7 cellular contexts compared by ENCODE assay signal in the genomic region with DNA sequence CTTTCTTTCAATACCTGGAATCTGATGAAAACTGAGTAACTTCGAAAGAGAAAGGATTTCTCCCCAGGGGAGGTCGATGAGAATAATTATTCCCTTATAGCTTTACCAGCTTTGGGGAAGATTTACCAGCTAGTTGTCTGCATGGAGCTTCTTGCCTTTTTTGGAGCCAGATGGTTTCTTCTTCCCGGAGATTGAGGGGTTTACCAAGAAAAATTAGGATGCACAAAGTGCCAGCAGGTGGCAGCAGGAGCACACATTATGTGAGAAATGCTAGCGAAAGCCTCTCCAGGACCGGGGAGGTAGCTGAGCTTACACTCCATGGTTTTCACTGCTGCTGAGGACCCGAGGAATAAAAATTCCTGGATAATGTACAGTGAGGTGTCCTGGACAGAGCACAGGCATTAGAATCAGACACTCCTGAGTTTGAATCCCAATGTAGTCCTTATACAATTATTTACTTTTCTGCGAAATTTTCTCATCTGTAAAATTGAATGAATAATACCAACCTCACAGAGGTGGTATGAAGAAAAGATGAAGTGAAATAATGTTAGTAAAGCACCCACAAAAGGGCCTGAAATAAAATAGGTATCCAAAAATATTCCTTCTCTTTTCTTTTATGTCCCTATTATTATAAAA. TPM values are rescaled to one million over a fixed set of nuclear protein-coding genes. Genes with fewer than 3 reads are reported as not detected.
DNase-seq lines count a peak whose midpoint lies in the region; ATAC-seq, FAIRE-seq and TF ChIP-seq lines count a peak whose summit lies in the region.

No MANE protein-coding gene starts in this region.

- ATAC-seq in K562 (peak; percentile 89), HG03108 (IDR thresholded peaks at IDR 0.05; ENCODE audit: unreplicated experiment) (no peak)

- peak; percentile 89 to 91 for TF ChIP-seq RAD21 in K562 (CRISPR knock-in tag; conservative IDR thresholded peaks at IDR 0.05 in 1 of 2, IDR thresholded peaks at IDR 0.05 in 1 of 2)

- BruUV-seq in K562 (replicated peaks; lab: Mats Ljungman, UMichigan) = no TSS peak

- in situ Hi-C loops in K562 (cut with MboI) = loop anchor here (25.0 kb wide), 1 partner anchor 856 kb away; no protein-coding TSS in a partner anchor

- TF ChIP-seq POLR2A in K562 (conservative IDR thresholded peaks at IDR 0.05) = no peak

- no peaks in the 10 kb centered on the region; a peak in 1 of 5 replicates for H3K4me1 ChIP-seq in K562 (replicated peaks in 1 of 2; ENCODE audit: control insufficient read depth in 2 of 2, insufficient read depth in 2 of 2, low read length in 2 of 2)
- H3K4me1 ChIP-seq in small intestine (ENCODE audit: control insufficient read depth in 2 of 2, insufficient read depth in 1 of 2, low read depth in 1 of 2, low read length in 1 of 2) = no peaks in the 10 kb centered on the region

- TF ChIP-seq EP300 in K562 (IDR thresholded peaks at IDR 0.05; ENCODE audit: low read length) = no peak

- POLR2A ChIA-PET in K562 (lab: Yijun Ruan, JAX) = interaction anchor here (1.0 to 1.5 kb wide), 4 partner anchors 11 to 23 kb away, joined by 3 to 5 read pairs (median 3); no protein-coding TSS in a partner anchor

- 7% methylated on average over 7 of the region's 7 CpGs for WGBS in K562 (ENCODE audit: insufficient coverage, low coverage, missing lambda C conversion rate)
- WGBS in small intestine, 3 donors = 13 to 15% (median 14%) methylated on average over 7 of the region's 7 CpGs

- no peak overlapping the region for H3K4me2 ChIP-seq in K562 (ENCODE audit: insufficient read depth, low read length)

- TF ChIP-seq CTCF in K562 (IDR thresholded peaks at IDR 0.05 in 2 of 3, conservative IDR thresholded peaks at IDR 0.05 in 1 of 3; ENCODE audit: insufficient read depth in 2 of 3, low read depth in 1 of 3, low read length in 3 of 3) = peak; percentile 74 to 90 (median 77)

- H3K9me1 ChIP-seq in K562 (ENCODE audit: control insufficient read depth, insufficient read depth, low read length) = no peaks in the 10 kb centered on the region

- H4K20me1 ChIP-seq in K562 (replicated peaks; ENCODE audit: control insufficient read depth, insufficient read depth, low read length) = 0 out of 2 replicates have a peak, but pooled peaks cover 3% of the 10 kb centered on the region

- H3K4me3 ChIP-seq in K562 = no peak overlapping the region
- no peak overlapping the region for H3K4me3 ChIP-seq in small intestine (ENCODE audit: low read depth in 1 of 2, low read length in 2 of 2)

- CTCF ChIA-PET in K562 (lab: Yijun Ruan, JAX; ENCODE audit: low intra/inter-chr PET ratio) = interaction anchor here (0.6 to 2.9 kb wide), 10 partner anchors 42 to 1918 kb away, joined by 3 to 15 read pairs (median 4); no protein-coding TSS in a partner anchor

- no peaks in the 10 kb centered on the region for H3K36me3 ChIP-seq in K562 (ENCODE audit: control insufficient read depth, insufficient read depth, low read length)
- H3K36me3 ChIP-seq in small intestine (ENCODE audit: control insufficient read depth in 2 of 2, insufficient read depth in 2 of 2, low read length in 2 of 2) = peaks cover 0 to 1% of the 10 kb centered on the region in 2 donors

- intact Hi-C loops in K562 (cut with micrococcal nuclease) = loop anchor here (1.0 to 10.0 kb wide), 4 partner anchors 44 to 563 kb away; no protein-coding TSS in a partner anchor

- H3K27me3 ChIP-seq in K562 (ENCODE audit: control insufficient read depth in 2 of 2, insufficient read depth in 2 of 2, low read length in 2 of 2) = no peaks in the 10 kb centered on the region; a peak in 1 of 5 replicates
- H3K27me3 ChIP-seq in small intestine (ENCODE audit: control insufficient read depth in 2 of 2, insufficient read depth in 2 of 2, low read length in 2 of 2) = no peaks in the 10 kb centered on the region

- H3K27ac ChIP-seq in K562 (ENCODE audit: extremely low read depth, low read depth, low read length) (no peak overlapping the region), small intestine (ENCODE audit: low read depth in 1 of 2, low read length in 1 of 2) (no peak overlapping the region)

- no peaks in the 10 kb centered on the region for H3K9me3 ChIP-seq in K562 (replicated peaks; ENCODE audit: control insufficient read depth, insufficient read depth, low read depth, low read length)
- no peaks in the 10 kb centered on the region for H3K9me3 ChIP-seq in small intestine (ENCODE audit: control insufficient read depth, low read depth)

- DNase-seq in GM19238 (ENCODE audit: insufficient read length, low spot score) (peak; percentile 10), NCI-H2029 (lab: John Stamatoyannopoulos, UW) (peak; percentile 87), T-helper 9 cell (peak; percentile 71), K562 (ENCODE audit: extremely low read depth in 1 of 4, low spot score in 3 of 4) (peak; percentile 58 to 87 (median 66)), iPS DF 4.7 (ENCODE audit: extremely low read depth, low spot score) (peak; percentile 62), small intestine (peak; percentile 83)

- H2AFZ ChIP-seq in K562 (ENCODE audit: low read depth, low read length) = no peak overlapping the region

- H3K79me2 ChIP-seq in K562 (ENCODE audit: control insufficient read depth, insufficient read depth, low read length) = no peaks in the 10 kb centered on the region

- no peak overlapping the region for H3K9ac ChIP-seq in K562 (ENCODE audit: insufficient read depth in 1 of 2, low read depth in 2 of 2, low read length in 2 of 2)

- FAIRE-seq in K562 (lab: Jason Lieb, UNC) (peak; percentile 94), small intestine (lab: Jason Lieb, UNC) (no peak)

TF ChIP-seq in K562, 482 proteins besides CTCF, POLR2A, EP300 and RAD21 (continues in another document):
- TF ChIP-seq DDX20 (tag; IDR thresholded peaks at IDR 0.05; ENCODE audit: low read depth) = no peak
- TF ChIP-seq, protein P1, sequence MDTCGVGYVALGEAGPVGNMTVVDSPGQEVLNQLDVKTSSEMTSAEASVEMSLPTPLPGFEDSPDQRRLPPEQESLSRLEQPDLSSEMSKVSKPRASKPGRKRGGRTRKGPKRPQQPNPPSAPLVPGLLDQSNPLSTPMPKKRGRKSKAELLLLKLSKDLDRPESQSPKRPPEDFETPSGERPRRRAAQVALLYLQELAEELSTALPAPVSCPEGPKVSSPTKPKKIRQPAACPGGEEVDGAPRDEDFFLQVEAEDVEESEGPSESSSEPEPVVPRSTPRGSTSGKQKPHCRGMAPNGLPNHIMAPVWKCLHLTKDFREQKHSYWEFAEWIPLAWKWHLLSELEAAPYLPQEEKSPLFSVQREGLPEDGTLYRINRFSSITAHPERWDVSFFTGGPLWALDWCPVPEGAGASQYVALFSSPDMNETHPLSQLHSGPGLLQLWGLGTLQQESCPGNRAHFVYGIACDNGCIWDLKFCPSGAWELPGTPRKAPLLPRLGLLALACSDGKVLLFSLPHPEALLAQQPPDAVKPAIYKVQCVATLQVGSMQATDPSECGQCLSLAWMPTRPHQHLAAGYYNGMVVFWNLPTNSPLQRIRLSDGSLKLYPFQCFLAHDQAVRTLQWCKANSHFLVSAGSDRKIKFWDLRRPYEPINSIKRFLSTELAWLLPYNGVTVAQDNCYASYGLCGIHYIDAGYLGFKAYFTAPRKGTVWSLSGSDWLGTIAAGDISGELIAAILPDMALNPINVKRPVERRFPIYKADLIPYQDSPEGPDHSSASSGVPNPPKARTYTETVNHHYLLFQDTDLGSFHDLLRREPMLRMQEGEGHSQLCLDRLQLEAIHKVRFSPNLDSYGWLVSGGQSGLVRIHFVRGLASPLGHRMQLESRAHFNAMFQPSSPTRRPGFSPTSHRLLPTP (IDR thresholded peaks at IDR 0.05; ENCODE audit: borderline replicate concordance, extremely low read depth, insufficient read length) = no peak
- TF ChIP-seq GABPA (tag; conservative IDR thresholded peaks at IDR 0.05; ENCODE audit: low read depth) = no peak
- TF ChIP-seq, protein P2, sequence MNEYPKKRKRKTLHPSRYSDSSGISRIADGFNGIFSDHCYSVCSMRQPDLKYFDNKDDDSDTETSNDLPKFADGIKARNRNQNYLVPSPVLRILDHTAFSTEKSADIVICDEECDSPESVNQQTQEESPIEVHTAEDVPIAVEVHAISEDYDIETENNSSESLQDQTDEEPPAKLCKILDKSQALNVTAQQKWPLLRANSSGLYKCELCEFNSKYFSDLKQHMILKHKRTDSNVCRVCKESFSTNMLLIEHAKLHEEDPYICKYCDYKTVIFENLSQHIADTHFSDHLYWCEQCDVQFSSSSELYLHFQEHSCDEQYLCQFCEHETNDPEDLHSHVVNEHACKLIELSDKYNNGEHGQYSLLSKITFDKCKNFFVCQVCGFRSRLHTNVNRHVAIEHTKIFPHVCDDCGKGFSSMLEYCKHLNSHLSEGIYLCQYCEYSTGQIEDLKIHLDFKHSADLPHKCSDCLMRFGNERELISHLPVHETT (CRISPR knock-in tag; conservative IDR thresholded peaks at IDR 0.05 in 1 of 2, IDR thresholded peaks at IDR 0.05 in 1 of 2) = no peak
- peak; percentile 59; the same call in 1 of the 2 replicates for TF ChIP-seq CC2D1A (IDR thresholded peaks at IDR 0.05)
- no peak for TF ChIP-seq RUNX1 (IDR thresholded peaks at IDR 0.05; ENCODE audit: low read depth)
- no peak for TF ChIP-seq ILK (tag; IDR thresholded peaks at IDR 0.05; ENCODE audit: borderline replicate concordance, low read depth)
- no peak for TF ChIP-seq ZNF785 (CRISPR knock-in tag; IDR thresholded peaks at IDR 0.05)
- 0 out of 2 replicates have a peak, but pooled peaks have one; percentile 39 for TF ChIP-seq ARID2 (IDR thresholded peaks at IDR 0.05)
- no peak for TF ChIP-seq MYNN (IDR thresholded peaks at IDR 0.05)
- TF ChIP-seq MYNN (CRISPR knock-in tag; IDR thresholded peaks at IDR 0.05) = no peak

RNA-seq across cellular contexts. Expression of a gene that starts 46.0 kb away (rescaled TPM):
- not detected in 2 replicates for total RNA-seq in K562 (2011; cell fraction: chromatin; rRNA removed; ENCODE audit: low replicate concordance)
- not detected in 2 replicates for total RNA-seq in K562 (2011; cell fraction: nucleolus; rRNA removed)
- not detected in 2 replicates for total RNA-seq in K562 (2011; cell fraction: nucleoplasm; rRNA removed)
- not detected in 2 replicates for total RNA-seq in K562 (2014; rRNA removed)
- not detected in 2 replicates for total RNA-seq in K562 (2014; rRNA removed; fragmentation: Illumina TruSeq; extraction: Trizol)
- total RNA-seq in K562 (2015; rRNA removed; fragmentation: Illumina TruSeq; extraction: Trizol) = not detected in 2 replicates
- 0.11 and 0.20 TPM in 2 replicates for total RNA-seq in K562 (2021)
- polyA plus RNA-seq in K562 (2011; rRNA removed) = not detected in 2 replicates
- not detected in 2 replicates for polyA plus RNA-seq in K562 (2011; cell fraction: cytosol; rRNA removed)
- not detected in 2 replicates for polyA plus RNA-seq in K562 (2011; cell fraction: nucleus; rRNA removed)
- polyA plus RNA-seq in K562 (2012) = 0.05 TPM in 1 of 2 replicates, not detected in the other
- polyA plus RNA-seq in K562 (2014; fragmentation: Illumina TruSeq; extraction: Trizol) = not detected in 2 replicates
- not detected for polyA plus RNA-seq in K562 (2014; fragmentation: Nextera tagmentation; extraction: Ambion mirVana)
- polyA plus RNA-seq in K562 (2014; rRNA removed) = not detected in 2 replicates
- 0.03 TPM in 1 of 2 replicates, not detected in the other for polyA minus RNA-seq in K562 (2011; rRNA and poly(A)+ RNA removed)
- not detected in 2 replicates for polyA minus RNA-seq in K562 (2011; cell fraction: cytosol; rRNA and poly(A)+ RNA removed)
- not detected in 2 replicates for polyA minus RNA-seq in K562 (2011; cell fraction: nucleus; rRNA and poly(A)+ RNA removed)
- polyA plus RNA-seq in small intestine = 10 to 100 TPM in 1 of 3 donors, 1 to 10 TPM in 2; 6.5 to 22.1 (median 8.1) TPM

Comparison
In these comparisons a context has a peak if more than half of its experiments do, and no peak if none do; other contexts are left out.
1. DNase-seq: peak in every context shown above with its lines; median percentile 87 in NCI-H2029; 83 in small intestine; 71 in T-helper 9 cell; 66 in K562; 62 in iPS DF 4.7; 10 in GM19238.
2. RNA of a gene that starts 46.0 kb away (polyA plus RNA-seq): 6.5 to 22.1 TPM in small intestine; 0.05 TPM in K562; every median in the first group is over 4 times any median in the second.